8 cellular contexts compared by ENCODE assay signal in genomic region chr22:36301384-36301828, GRCh38. TPM values are rescaled to one million over a fixed set of nuclear protein-coding genes. Genes with fewer than 3 reads are reported as not detected.
DNase-seq lines count a peak whose midpoint lies in the region; ATAC-seq and TF ChIP-seq lines count a peak whose summit lies in the region.

No MANE protein-coding gene starts in this region.

- H3K9ac ChIP-seq in rectal smooth muscle tissue (ENCODE audit: low read length): no peak overlapping the region

- TF ChIP-seq CTCF in GM12864 (IDR thresholded peaks at IDR 0.05; ENCODE audit: low read depth, low read length, missing control alignments): peak; percentile 95
- TF ChIP-seq CTCF in heart right ventricle (IDR thresholded peaks at IDR 0.05): peak; percentile 91 to 98 (median 95)

- ATAC-seq in activated naive CD8-positive, alpha-beta T cell treated with anti-CD3 and anti-CD28 coated beads, Interleukin-2, amount 50 U/mL, for 24 hours: peak; percentile 79
- ATAC-seq in heart right ventricle: peak; percentile 50 to 74 (median 59)
- no peak for ATAC-seq in GM18517 (IDR thresholded peaks at IDR 0.05; ENCODE audit: unreplicated experiment)

- 33 to 34% methylated on average over 13 of the region's 13 CpGs for WGBS in heart right ventricle, 2 donors

- H3K27me3 ChIP-seq in heart right ventricle (no peaks in the 10 kb centered on the region), rectal smooth muscle tissue (ENCODE audit: control insufficient read depth, insufficient read depth, low read length) (no peaks in the 10 kb centered on the region)

- peaks cover 6% of the 10 kb centered on the region for H3K4me1 Mint-ChIP-seq in T-helper 1 cell treated with Interleukin-12 subunit alpha and Interleukin-12 subunit beta and Interleukin-4 antibody, amounts not matched to agents 30 μg/mL and 1 μg/mL, for 36 hours (ENCODE audit: low read depth)
- peaks cover 21% of the 10 kb centered on the region for H3K4me1 Mint-ChIP-seq in activated naive CD8-positive, alpha-beta T cell treated with anti-CD3 and anti-CD28 coated beads, Interleukin-2, amount 50 U/mL, for 24 hours

- peak overlapping the region; percentile 45 for H3K27ac Mint-ChIP-seq in T-helper 1 cell treated with Interleukin-12 subunit alpha and Interleukin-12 subunit beta and Interleukin-4 antibody, amounts not matched to agents 30 μg/mL and 1 μg/mL, for 36 hours
- peak overlapping the region; percentile 64 for H3K27ac Mint-ChIP-seq in activated naive CD8-positive, alpha-beta T cell treated with anti-CD3 and anti-CD28 coated beads, Interleukin-2, amount 50 U/mL, for 24 hours

- peak overlapping the region in 5 of 10 donors; percentile 2 to 47 (median 25) for H3K27ac ChIP-seq in heart right ventricle
- H3K27ac ChIP-seq in rectal smooth muscle tissue (ENCODE audit: low read depth, low read length): peak overlapping the region; percentile 65

- H3K36me3 Mint-ChIP-seq in T-helper 1 cell treated with Interleukin-12 subunit alpha and Interleukin-12 subunit beta and Interleukin-4 antibody, amounts not matched to agents 30 μg/mL and 1 μg/mL, for 36 hours (ENCODE audit: low read depth): peaks cover 59% of the 10 kb centered on the region
- peaks cover 67% of the 10 kb centered on the region for H3K36me3 Mint-ChIP-seq in activated naive CD8-positive, alpha-beta T cell treated with anti-CD3 and anti-CD28 coated beads, Interleukin-2, amount 50 U/mL, for 24 hours (ENCODE audit: low read depth)

- peaks cover 55 to 100% (median 98%) of the 10 kb centered on the region in 9 donors for H3K36me3 ChIP-seq in heart right ventricle
- H3K36me3 ChIP-seq in rectal smooth muscle tissue (ENCODE audit: control insufficient read depth, insufficient read depth, low read length): peaks cover 93% of the 10 kb centered on the region

- H3K4me1 ChIP-seq in heart right ventricle (peaks cover 0 to 7% (median 0%) of the 10 kb centered on the region in 9 donors), rectal smooth muscle tissue (ENCODE audit: control insufficient read depth, insufficient read depth, low read length) (peaks cover 16% of the 10 kb centered on the region)

- DNase-seq in GM12864 (ENCODE audit: low read depth) (peak; percentile 36), MV-4-11 (lab: John Stamatoyannopoulos, UW) (peak; percentile 4), heart right ventricle (peak; percentile 71 to 78), cortex of kidney (lab: John Stamatoyannopoulos, UW) (no peak)
- DNase-seq in activated naive CD8-positive, alpha-beta T cell treated with anti-CD3 and anti-CD28 coated beads, Interleukin-2, amount 50 U/mL, for 24 hours: peak; percentile 84

- no peaks in the 10 kb centered on the region for H3K9me3 Mint-ChIP-seq in T-helper 1 cell treated with Interleukin-12 subunit alpha and Interleukin-12 subunit beta and Interleukin-4 antibody, amounts not matched to agents 30 μg/mL and 1 μg/mL, for 36 hours
- H3K9me3 Mint-ChIP-seq in activated naive CD8-positive, alpha-beta T cell treated with anti-CD3 and anti-CD28 coated beads, Interleukin-2, amount 50 U/mL, for 24 hours: no peaks in the 10 kb centered on the region

- no peaks in the 10 kb centered on the region for H3K27me3 Mint-ChIP-seq in T-helper 1 cell treated with Interleukin-12 subunit alpha and Interleukin-12 subunit beta and Interleukin-4 antibody, amounts not matched to agents 30 μg/mL and 1 μg/mL, for 36 hours (ENCODE audit: low read depth)
- H3K27me3 Mint-ChIP-seq in activated naive CD8-positive, alpha-beta T cell treated with anti-CD3 and anti-CD28 coated beads, Interleukin-2, amount 50 U/mL, for 24 hours: no peaks in the 10 kb centered on the region

- no peaks in the 10 kb centered on the region for H3K9me3 ChIP-seq in heart right ventricle

- no peak overlapping the region for H3K4me3 Mint-ChIP-seq in T-helper 1 cell treated with Interleukin-12 subunit alpha and Interleukin-12 subunit beta and Interleukin-4 antibody, amounts not matched to agents 30 μg/mL and 1 μg/mL, for 36 hours
- no peak overlapping the region for H3K4me3 Mint-ChIP-seq in activated naive CD8-positive, alpha-beta T cell treated with anti-CD3 and anti-CD28 coated beads, Interleukin-2, amount 50 U/mL, for 24 hours

- intact Hi-C loops in heart right ventricle (cut with DNase I): loop anchor here (1.0 to 5.0 kb wide), 4 partner anchors 169 to 171 kb away; no protein-coding TSS in a partner anchor

- H3K4me3 ChIP-seq in GM12864 (ENCODE audit: low read depth, low read length): no peak overlapping the region
- H3K4me3 ChIP-seq in heart right ventricle: no peak overlapping the region
- no peak overlapping the region for H3K4me3 ChIP-seq in rectal smooth muscle tissue (ENCODE audit: low read length)

RNA-seq across cellular contexts. Expression of gene APOL1, which starts 48.5 kb away (rescaled TPM):
- 100 to 1,000 TPM in 1 of 10 donors, 10 to 100 TPM in 8, 1 to 10 TPM in 1; 9.8 to 121 (median 16.4) TPM for total RNA-seq in heart right ventricle
- 10 to 100 TPM; 18.3 to 18.7 TPM for polyA plus RNA-seq in heart right ventricle
